Comparison of ENCODE assay signal across 16 cellular contexts in the genomic region with DNA sequence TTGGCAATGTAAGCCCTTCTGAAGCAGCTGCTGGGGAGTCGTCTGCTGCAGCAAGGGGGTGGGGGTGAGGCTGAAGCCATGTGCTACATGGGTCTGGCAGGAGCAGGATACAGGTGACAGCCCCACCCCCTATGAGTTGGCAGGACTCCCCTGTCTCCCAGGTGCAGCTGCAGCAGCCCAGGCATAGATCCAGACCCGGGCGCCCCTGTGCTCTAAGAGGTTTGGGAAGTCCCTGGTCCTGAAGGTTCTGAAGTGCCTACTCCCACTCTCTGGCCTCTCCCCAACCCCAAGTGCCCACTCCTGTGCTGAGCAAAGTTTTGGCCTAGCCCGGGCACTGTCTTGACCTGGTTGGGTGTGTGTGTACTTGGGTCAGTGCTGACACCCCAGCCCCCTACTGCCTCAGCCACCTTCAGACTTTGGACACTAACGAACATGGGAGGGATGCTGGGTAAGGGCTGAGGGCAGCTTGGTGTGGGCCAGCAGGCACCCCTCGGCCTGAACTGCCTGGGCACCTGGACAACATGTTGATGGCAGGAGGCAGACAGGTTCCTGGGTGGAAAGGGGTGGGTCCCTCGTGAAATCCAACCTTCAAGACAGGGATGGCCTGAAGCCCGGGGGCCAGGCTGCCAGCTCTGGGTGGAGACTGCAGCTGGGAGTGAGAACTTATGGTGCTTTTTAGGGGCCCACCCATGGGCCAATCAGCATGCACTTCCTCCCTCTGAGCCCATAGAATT. TPM values are rescaled to one million over a fixed set of nuclear protein-coding genes. Genes with fewer than 3 reads are reported as not detected.
DNase-seq lines count a peak whose midpoint lies in the region; ATAC-seq and TF ChIP-seq lines count a peak whose summit lies in the region.
"Had no signal": no experiment of that assay in that cellular context is flagged by ENCODE, and none has a peak within 500 bp of the region (broad histone marks: within the 10 kb centered on the region; RNA-seq: fewer than 3 reads in every experiment).

No MANE protein-coding gene starts in this region.

- H3K36me3 ChIP-seq in osteoblast (ENCODE audit: insufficient read depth, low read length) = no peaks in the 10 kb centered on the region
- H3K36me3 ChIP-seq: BE2C had no signal

- intact Hi-C loops in activated B cell treated with CpG ODN at 0.5 μM for 24 hours (cut with micrococcal nuclease) = no loop called here

- H3K27me3 ChIP-seq in osteoblast (ENCODE audit: insufficient read depth, low read length) = no peaks in the 10 kb centered on the region
- H3K27me3 ChIP-seq: BE2C had no signal

- no peaks in the 10 kb centered on the region for H3K4me1 ChIP-seq in osteoblast (ENCODE audit: insufficient read depth, low read length)
- H3K4me1 ChIP-seq: BE2C had no signal

- peaks cover 6% of the 10 kb centered on the region for H3K9me3 ChIP-seq in osteoblast (ENCODE audit: low read depth, low read length)
- H3K9me3 ChIP-seq: BE2C had no signal

- no peaks in the 10 kb centered on the region for H3K27me3 Mint-ChIP-seq in activated B cell treated with CpG ODN at 0.5 μM for 24 hours
- H3K27me3 Mint-ChIP-seq: CD4-positive, alpha-beta memory T cell had no signal

- POLR2A ChIA-PET in activated B cell treated with CpG ODN at 0.5 μM for 24 hours (lab: Charles Lee) = no interaction called here

- no peak overlapping the region for H3K27ac ChIP-seq in osteoblast (ENCODE audit: low read depth, low read length)
- H3K27ac ChIP-seq: C4-2B had no signal

- H3K27ac Mint-ChIP-seq in activated B cell treated with CpG ODN at 0.5 μM for 24 hours = no peak overlapping the region
- no peak overlapping the region for H3K27ac Mint-ChIP-seq in stimulated activated effector memory CD8-positive, alpha-beta T cell treated with anti-CD3 and anti-CD28 coated beads, Interleukin-12 subunit alpha, Interleukin-12 subunit beta, amount 100 ng/mL, for 72 hours
- H3K27ac Mint-ChIP-seq: CD4-positive, alpha-beta memory T cell; GM23338; H9 had no signal

- H3K36me3 Mint-ChIP-seq in activated B cell treated with CpG ODN at 0.5 μM for 24 hours (ENCODE audit: low read depth) = no peaks in the 10 kb centered on the region
- no peaks in the 10 kb centered on the region for H3K36me3 Mint-ChIP-seq in stimulated activated effector memory CD8-positive, alpha-beta T cell treated with anti-CD3 and anti-CD28 coated beads, Interleukin-12 subunit alpha, Interleukin-12 subunit beta, amount 100 ng/mL, for 72 hours
- H3K36me3 Mint-ChIP-seq: CD4-positive, alpha-beta memory T cell had no signal

- CTCF ChIA-PET in activated B cell treated with CpG ODN at 0.5 μM for 24 hours (lab: Charles Lee) = no interaction called here

- H2AFZ ChIP-seq in osteoblast (ENCODE audit: low read length) = no peak overlapping the region
- H2AFZ ChIP-seq: GM23338 had no signal

- no peak overlapping the region for H3K4me3 Mint-ChIP-seq in activated B cell treated with CpG ODN at 0.5 μM for 24 hours
- H3K4me3 Mint-ChIP-seq in stimulated activated effector memory CD8-positive, alpha-beta T cell treated with anti-CD3 and anti-CD28 coated beads, Interleukin-12 subunit alpha, Interleukin-12 subunit beta, amount 100 ng/mL, for 72 hours = no peak overlapping the region
- H3K4me3 Mint-ChIP-seq: CD4-positive, alpha-beta memory T cell; GM23338; H9 had no signal

- no peaks in the 10 kb centered on the region for H3K79me2 ChIP-seq in osteoblast (ENCODE audit: insufficient read depth, low read length)

- no peaks in the 10 kb centered on the region for H4K20me1 ChIP-seq in osteoblast (ENCODE audit: insufficient read depth, low read length)

- H3K4me1 Mint-ChIP-seq in activated B cell treated with CpG ODN at 0.5 μM for 24 hours = no peaks in the 10 kb centered on the region
- H3K4me1 Mint-ChIP-seq in stimulated activated effector memory CD8-positive, alpha-beta T cell treated with anti-CD3 and anti-CD28 coated beads, Interleukin-12 subunit alpha, Interleukin-12 subunit beta, amount 100 ng/mL, for 72 hours = no peaks in the 10 kb centered on the region
- H3K4me1 Mint-ChIP-seq: CD4-positive, alpha-beta memory T cell; GM23338; H9 had no signal

- TF ChIP-seq CTCF in activated B cell treated with CpG ODN at 0.5 μM for 24 hours (IDR thresholded peaks at IDR 0.05) (no peak), osteoblast (IDR thresholded peaks at IDR 0.05; ENCODE audit: extremely low read depth, low read depth, low read length) (no peak)

- ATAC-seq in activated B cell treated with CpG ODN at 0.5 μM for 24 hours (ENCODE audit: low read depth) (no peak), HG03196 (IDR thresholded peaks at IDR 0.05; ENCODE audit: unreplicated experiment) (no peak)
- ATAC-seq in stimulated activated effector memory CD8-positive, alpha-beta T cell treated with anti-CD3 and anti-CD28 coated beads, Interleukin-12 subunit alpha, Interleukin-12 subunit beta, amount 100 ng/mL, for 72 hours = peak; percentile 13
- ATAC-seq: GM12878, GM23338 had no signal

- peak; percentile 2 for DNase-seq in AG20443 (ENCODE audit: low spot score)
- DNase-seq in activated B cell treated with CpG ODN at 0.5 μM for 24 hours = peak; percentile 8
- DNase-seq in osteoblast (ENCODE audit: insufficient read length, low spot score, missing footprints) = peak; percentile 8
- DNase-seq in stimulated activated effector memory CD8-positive, alpha-beta T cell treated with anti-CD3 and anti-CD28 coated beads, Interleukin-12 subunit alpha, Interleukin-12 subunit beta, amount 100 ng/mL, for 72 hours (ENCODE audit: low spot score in 2 of 2) = no peak
- no peak for DNase-seq in HT-29 (ENCODE audit: low spot score)
- DNase-seq in SKM-1 (lab: John Stamatoyannopoulos, UW; ENCODE audit: unreplicated experiment) = no peak
- no peak for DNase-seq in T-helper 9 cell
- DNase-seq: BE2C; CD4-positive, alpha-beta memory T cell; DMS79; H9 had no signal

- H3K9me3 Mint-ChIP-seq in activated B cell treated with CpG ODN at 0.5 μM for 24 hours = peaks cover 10% of the 10 kb centered on the region
- H3K9me3 Mint-ChIP-seq in stimulated activated effector memory CD8-positive, alpha-beta T cell treated with anti-CD3 and anti-CD28 coated beads, Interleukin-12 subunit alpha, Interleukin-12 subunit beta, amount 100 ng/mL, for 72 hours = peaks cover 11% of the 10 kb centered on the region

- H3K4me3 ChIP-seq in osteoblast (ENCODE audit: insufficient read depth, low read length) = no peak overlapping the region
- H3K4me3 ChIP-seq: GM12878, GM23338 had no signal

- H3K4me2 ChIP-seq in osteoblast (ENCODE audit: insufficient read depth, low read length) = no peak overlapping the region
- H3K4me2 ChIP-seq: GM23338 had no signal

RNA-seq across cellular contexts. Expression of gene SLITRK6, which starts 54.1 kb away (rescaled TPM):
- total RNA-seq in activated B cell treated with CpG ODN at 0.5 μM for 24 hours (not detected in 2 replicates), osteoblast (under 0.01 and 0.29 TPM in 2 replicates)
- total RNA-seq in HT-29 (2014; rRNA removed; shearing (Covaris generic)) = 9.2 and 10.2 TPM in 2 replicates
- total RNA-seq: CD4-positive, alpha-beta memory T cell; G401; GM12878; H9 had no signal

Comparison
In these comparisons a context has a peak if more than half of its experiments do, and no peak if none do; other contexts are left out.
1. DNase-seq: peak in AG20443 (single experiment), activated B cell treated with CpG ODN at 0.5 μM for 24 hours (single experiment) and osteoblast (single experiment); none in stimulated activated effector memory CD8-positive, alpha-beta T cell treated with anti-CD3 and anti-CD28 coated beads, Interleukin-12 subunit alpha, Interleukin-12 subunit beta, amount 100 ng/mL, for 72 hours (0 of 2), HT-29 (single experiment), SKM-1 (single experiment) and T-helper 9 cell (single experiment).